ENCODE assay signal across 1 cellular context in the genomic region with DNA sequence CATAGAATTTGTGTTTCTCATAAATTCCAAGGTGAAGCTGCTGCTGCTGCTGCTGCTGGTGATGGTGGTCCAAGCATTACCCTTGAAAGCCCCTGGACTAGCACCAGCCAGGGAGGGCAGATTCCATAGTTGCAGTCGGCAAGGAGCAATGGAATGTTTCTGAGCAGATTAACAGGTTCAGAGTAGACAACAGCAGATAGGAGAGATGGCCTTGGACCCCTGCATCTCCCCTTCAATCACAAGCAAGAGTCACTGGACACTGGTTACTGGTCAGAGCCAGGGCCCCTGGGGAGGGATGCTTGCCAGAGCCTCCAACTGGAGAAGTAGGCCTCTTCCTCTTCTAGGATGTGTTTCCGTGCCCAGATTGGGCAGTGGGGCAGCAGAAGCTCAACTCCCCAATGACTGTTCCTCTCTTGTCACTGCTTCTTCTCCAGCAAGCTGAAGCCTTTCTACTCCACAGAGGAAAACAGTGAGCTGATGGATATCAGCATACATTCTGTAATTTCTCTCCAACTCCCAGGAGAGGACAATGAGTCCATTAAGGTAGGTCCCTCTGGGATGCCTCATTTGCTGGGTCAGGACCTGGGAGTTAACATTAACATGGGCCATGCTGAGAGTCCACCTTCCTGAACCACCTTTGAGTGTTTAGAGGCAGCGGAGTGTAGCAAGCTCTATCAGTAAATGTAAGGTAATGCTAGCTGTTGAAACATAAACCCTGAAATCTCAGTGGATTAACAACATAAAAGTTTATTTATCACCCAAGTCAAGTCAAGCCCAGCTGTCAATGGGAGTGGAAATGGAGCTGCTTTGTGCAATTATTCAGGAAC.
TF ChIP-seq lines count a peak whose summit lies in the region.

No MANE protein-coding gene starts in this region.

TF ChIP-seq in HepG2, 621 proteins besides CTCF, POLR2A, EP300 and RAD21:
- TF ChIP-seq ZNF274 (CRISPR knock-in tag; IDR thresholded peaks at IDR 0.05) = no peak
- no peak for TF ChIP-seq ZNF614 (CRISPR knock-in tag; IDR thresholded peaks at IDR 0.05; ENCODE audit: borderline replicate concordance)
- no peak for TF ChIP-seq ZNF878 (CRISPR knock-in tag; IDR thresholded peaks at IDR 0.05)
- TF ChIP-seq CBX1 (IDR thresholded peaks at IDR 0.05; ENCODE audit: low read depth) = no peak
- no peak for TF ChIP-seq HDAC1 (CRISPR knock-in tag; IDR thresholded peaks at IDR 0.05)
- TF ChIP-seq, protein P1, sequence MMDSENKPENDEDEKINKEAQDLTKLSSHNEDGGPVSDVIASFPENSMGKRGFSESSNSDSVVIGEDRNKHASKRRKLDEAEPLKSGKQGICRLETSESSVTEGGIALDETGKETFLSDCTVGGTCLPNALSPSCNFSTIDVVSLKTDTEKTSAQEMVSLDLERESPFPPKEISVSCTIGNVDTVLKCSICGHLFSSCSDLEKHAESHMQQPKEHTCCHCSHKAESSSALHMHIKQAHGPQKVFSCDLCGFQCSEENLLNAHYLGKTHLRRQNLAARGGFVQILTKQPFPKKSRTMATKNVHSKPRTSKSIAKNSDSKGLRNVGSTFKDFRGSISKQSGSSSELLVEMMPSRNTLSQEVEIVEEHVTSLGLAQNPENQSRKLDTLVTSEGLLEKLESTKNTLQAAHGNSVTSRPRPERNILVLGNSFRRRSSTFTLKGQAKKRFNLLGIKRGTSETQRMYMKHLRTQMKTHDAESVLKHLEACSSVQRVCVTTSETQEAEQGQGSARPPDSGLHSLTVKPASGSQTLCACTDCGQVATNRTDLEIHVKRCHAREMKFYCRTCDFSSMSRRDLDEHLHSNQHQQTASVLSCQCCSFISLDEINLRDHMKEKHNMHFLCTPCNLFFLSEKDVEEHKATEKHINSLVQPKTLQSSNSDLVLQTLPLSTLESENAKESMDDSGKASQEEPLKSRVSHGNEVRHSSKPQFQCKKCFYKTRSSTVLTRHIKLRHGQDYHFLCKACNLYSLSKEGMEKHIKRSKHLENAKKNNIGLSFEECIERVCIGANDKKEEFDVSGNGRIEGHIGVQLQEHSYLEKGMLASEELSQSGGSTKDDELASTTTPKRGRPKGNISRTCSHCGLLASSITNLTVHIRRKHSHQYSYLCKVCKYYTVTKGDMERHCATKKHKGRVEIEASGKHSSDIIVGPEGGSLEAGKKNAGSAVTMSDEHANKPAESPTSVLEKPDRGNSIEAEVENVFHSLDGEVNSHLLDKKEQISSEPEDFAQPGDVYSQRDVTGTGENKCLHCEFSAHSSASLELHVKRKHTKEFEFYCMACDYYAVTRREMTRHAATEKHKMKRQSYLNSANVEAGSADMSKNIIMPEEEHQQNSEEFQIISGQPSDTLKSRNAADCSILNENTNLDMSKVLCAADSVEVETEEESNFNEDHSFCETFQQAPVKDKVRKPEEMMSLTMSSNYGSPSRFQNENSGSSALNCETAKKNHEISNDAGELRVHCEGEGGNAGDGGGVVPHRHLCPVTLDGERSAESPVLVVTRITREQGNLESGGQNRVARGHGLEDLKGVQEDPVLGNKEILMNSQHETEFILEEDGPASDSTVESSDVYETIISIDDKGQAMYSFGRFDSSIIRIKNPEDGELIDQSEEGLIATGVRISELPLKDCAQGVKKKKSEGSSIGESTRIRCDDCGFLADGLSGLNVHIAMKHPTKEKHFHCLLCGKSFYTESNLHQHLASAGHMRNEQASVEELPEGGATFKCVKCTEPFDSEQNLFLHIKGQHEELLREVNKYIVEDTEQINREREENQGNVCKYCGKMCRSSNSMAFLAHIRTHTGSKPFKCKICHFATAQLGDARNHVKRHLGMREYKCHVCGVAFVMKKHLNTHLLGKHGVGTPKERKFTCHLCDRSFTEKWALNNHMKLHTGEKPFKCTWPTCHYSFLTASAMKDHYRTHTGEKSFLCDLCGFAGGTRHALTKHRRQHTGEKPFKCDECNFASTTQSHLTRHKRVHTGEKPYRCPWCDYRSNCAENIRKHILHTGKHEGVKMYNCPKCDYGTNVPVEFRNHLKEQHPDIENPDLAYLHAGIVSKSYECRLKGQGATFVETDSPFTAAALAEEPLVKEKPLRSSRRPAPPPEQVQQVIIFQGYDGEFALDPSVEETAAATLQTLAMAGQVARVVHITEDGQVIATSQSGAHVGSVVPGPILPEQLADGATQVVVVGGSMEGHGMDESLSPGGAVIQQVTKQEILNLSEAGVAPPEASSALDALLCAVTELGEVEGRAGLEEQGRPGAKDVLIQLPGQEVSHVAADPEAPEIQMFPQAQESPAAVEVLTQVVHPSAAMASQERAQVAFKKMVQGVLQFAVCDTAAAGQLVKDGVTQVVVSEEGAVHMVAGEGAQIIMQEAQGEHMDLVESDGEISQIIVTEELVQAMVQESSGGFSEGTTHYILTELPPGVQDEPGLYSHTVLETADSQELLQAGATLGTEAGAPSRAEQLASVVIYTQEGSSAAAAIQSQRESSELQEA (CRISPR knock-in tag; IDR thresholded peaks at IDR 0.05; ENCODE audit: not compliant biosample characterization) = no peak
- no peak for TF ChIP-seq PLRG1 (conservative IDR thresholded peaks at IDR 0.05)
- no peak for TF ChIP-seq ZSCAN20 (CRISPR knock-in tag; IDR thresholded peaks at IDR 0.05; ENCODE audit: borderline replicate concordance)
- no peak for TF ChIP-seq SAFB2 (CRISPR knock-in tag; IDR thresholded peaks at IDR 0.05; ENCODE audit: borderline replicate concordance, low read depth)
- TF ChIP-seq ZNF235 (CRISPR knock-in tag; IDR thresholded peaks at IDR 0.05; ENCODE audit: borderline replicate concordance) = no peak
- no peak for TF ChIP-seq ZNF775 (CRISPR knock-in tag; IDR thresholded peaks at IDR 0.05; ENCODE audit: borderline replicate concordance)
- no peak for TF ChIP-seq HOXA9 (CRISPR knock-in tag; IDR thresholded peaks at IDR 0.05; ENCODE audit: borderline replicate concordance)
- TF ChIP-seq ZNF460 (CRISPR knock-in tag; IDR thresholded peaks at IDR 0.05; ENCODE audit: borderline replicate concordance) = no peak
